Comparison of ENCODE assay signal across 1 cellular context in genomic region chr17:80691784-80692183, GRCh38.
TF ChIP-seq lines count a peak whose summit lies in the region.

No MANE protein-coding gene starts in this region.

TF ChIP-seq in WTC11, 78 proteins besides CTCF, POLR2A, EP300 and RAD21 (continued from another document):
- no peak for TF ChIP-seq PRDM15 (CRISPR knock-in tag; IDR thresholded peaks at IDR 0.05)
- TF ChIP-seq ZNF512 (CRISPR knock-in tag; IDR thresholded peaks at IDR 0.05; ENCODE audit: borderline replicate concordance): no peak
- no peak for TF ChIP-seq JUN (CRISPR knock-in tag; IDR thresholded peaks at IDR 0.05)
- no peak for TF ChIP-seq TCF7 (CRISPR knock-in tag; IDR thresholded peaks at IDR 0.05; ENCODE audit: low read depth)
- no peak for TF ChIP-seq CREM (CRISPR knock-in tag; IDR thresholded peaks at IDR 0.05)
- TF ChIP-seq HMGXB4 (CRISPR knock-in tag; IDR thresholded peaks at IDR 0.05): no peak
- no peak for TF ChIP-seq EMX1 (CRISPR knock-in tag; IDR thresholded peaks at IDR 0.05)
